8 cellular contexts compared by ENCODE assay signal in the genomic region with DNA sequence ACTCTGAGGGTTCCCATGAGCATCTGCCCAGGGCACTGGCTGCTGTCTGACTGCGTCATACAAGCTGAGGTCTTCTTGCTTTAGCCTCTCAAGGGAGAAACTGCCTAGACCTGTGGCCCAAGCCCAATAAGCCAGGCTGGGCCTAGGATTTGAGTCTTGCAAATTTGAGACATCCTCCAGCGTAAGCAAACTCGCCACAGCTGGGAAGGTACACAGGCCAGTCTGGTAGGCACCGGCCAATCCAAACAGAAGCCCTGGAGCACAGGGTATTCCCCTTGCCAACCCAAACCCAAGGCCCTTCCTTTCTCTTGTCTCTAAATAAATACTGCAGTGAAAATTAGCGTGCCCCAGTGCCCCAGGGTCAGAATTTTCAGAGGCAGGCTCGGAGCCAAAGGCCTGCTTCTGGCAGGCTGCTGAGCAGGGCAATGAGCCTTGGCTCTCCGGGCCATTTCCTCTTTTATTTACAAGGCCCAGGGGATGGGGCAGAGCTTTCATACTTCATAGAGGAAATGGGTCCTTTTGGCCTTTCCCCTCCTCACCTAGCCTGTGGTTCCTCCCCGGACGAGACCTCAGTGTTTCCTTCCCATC. TPM values are rescaled to one million over a fixed set of nuclear protein-coding genes. Genes with fewer than 3 reads are reported as not detected.
DNase-seq lines count a peak whose midpoint lies in the region; ATAC-seq, FAIRE-seq and TF ChIP-seq lines count a peak whose summit lies in the region.

No MANE protein-coding gene starts in this region.

- peaks cover 64% of the 10 kb centered on the region for H3K4me1 ChIP-seq in BLaER1
- H3K4me1 ChIP-seq in esophagus (ENCODE audit: control insufficient read depth in 2 of 2, insufficient read depth in 2 of 2, low read length in 1 of 2): no peaks in the 10 kb centered on the region
- peaks cover 12 to 24% (median 19%) of the 10 kb centered on the region in 3 donors for H3K4me1 ChIP-seq in pancreas

- H3K4me2 ChIP-seq in BLaER1: peak overlapping the region; percentile 68

- intact Hi-C loops in pancreas (cut with DNase I): loop anchor here in 2 of 3 donors (10.0 kb wide), 2 partner anchors 188 to 248 kb away; partner anchors contain the start of gene ST3GAL5 (in 1 of the 2)

- H3K9me3 ChIP-seq in BLaER1 (no peaks in the 10 kb centered on the region), esophagus (ENCODE audit: control insufficient read depth in 2 of 2, insufficient read depth in 1 of 2, low read depth in 1 of 2, low read length in 1 of 2) (no peaks in the 10 kb centered on the region), pancreas (no peaks in the 10 kb centered on the region)

- FAIRE-seq in pancreas (lab: Jason Lieb, UNC): no peak

- peak; percentile 74 for ATAC-seq in GM21423 (IDR thresholded peaks at IDR 0.05; ENCODE audit: unreplicated experiment)
- ATAC-seq in pancreas: peak; percentile 95 to 97 (median 96)
- no peak for ATAC-seq in HG03520 (IDR thresholded peaks at IDR 0.05; ENCODE audit: unreplicated experiment)

- H3K4me3 ChIP-seq in BLaER1 (no peak overlapping the region), esophagus (ENCODE audit: low read depth in 1 of 2, low read length in 2 of 2) (no peak overlapping the region), pancreas (no peak overlapping the region)

- H3K27ac ChIP-seq in BLaER1 (peak overlapping the region; percentile 58), esophagus (ENCODE audit: low read depth in 2 of 2, low read length in 1 of 2) (peak overlapping the region; percentile 29 to 47), pancreas (peak overlapping the region; percentile 42 to 75 (median 56))

- H3K36me3 ChIP-seq in BLaER1 (peaks cover 93% of the 10 kb centered on the region), esophagus (ENCODE audit: control insufficient read depth in 2 of 2, insufficient read depth in 2 of 2, low read length in 1 of 2) (peaks cover 30 to 38% of the 10 kb centered on the region in 2 donors), pancreas (peaks cover 0 to 16% (median 13%) of the 10 kb centered on the region in 3 donors)

- no peaks in the 10 kb centered on the region for H3K27me3 ChIP-seq in BLaER1
- H3K27me3 ChIP-seq in esophagus (ENCODE audit: control insufficient read depth in 1 of 2, insufficient read depth in 2 of 2, low read length in 2 of 2): no peaks in the 10 kb centered on the region
- H3K27me3 ChIP-seq in pancreas: no peaks in the 10 kb centered on the region

- peak overlapping the region; percentile 48 for H3K9ac ChIP-seq in BLaER1

- DNase-seq in NOMO-1 treated with dmso at 0.1 percent for 144 hours (lab: John Stamatoyannopoulos, UW; ENCODE audit: unreplicated experiment): peak; percentile 3
- peak; percentile 74 to 91 (median 88) for DNase-seq in pancreas
- no peak for DNase-seq in AML-193 (lab: John Stamatoyannopoulos, UW)
- no peak for DNase-seq in stimulated activated CD4-positive, alpha-beta T cell treated with anti-CD3 and anti-CD28 coated beads, Interleukin-15, amount 100 ng/mL, for 24 hours

- peaks cover 13% of the 10 kb centered on the region for H4K20me1 ChIP-seq in BLaER1

- TF ChIP-seq CTCF in pancreas (IDR thresholded peaks at IDR 0.05): no peak

- 27 to 28% methylated on average over 9 of the region's 9 CpGs for WGBS in esophagus, 2 donors
- 10 to 12% methylated on average over 9 of the region's 9 CpGs for WGBS in pancreas, 2 donors

RNA-seq across cellular contexts. Expression of gene POLR1A, which starts 33.3 kb away (rescaled TPM):
- polyA plus RNA-seq in esophagus (1 to 10 TPM; 4.2 to 4.8 TPM), pancreas (1 to 10 TPM; 3.9 to 5.0 TPM)
- 10 to 100 TPM in 4 of 6 donors, 1 to 10 TPM in 2; 8.6 to 19.0 (median 15.3) TPM for total RNA-seq in pancreas

RNA-seq across cellular contexts. Expression of gene PTCD3, which starts 33.7 kb away (rescaled TPM):
- polyA plus RNA-seq in esophagus (10 to 100 TPM; 20.1 to 21.7 TPM), pancreas (10 to 100 TPM; 15.8 to 32.1 TPM)
- 10 to 100 TPM; 24.1 to 42.7 (median 30.4) TPM for total RNA-seq in pancreas

Comparison
In these comparisons a context has a peak if more than half of its experiments do, and no peak if none do; other contexts are left out.
1. DNase-seq: peak in NOMO-1 treated with dmso at 0.1 percent for 144 hours (single experiment) and pancreas (6 of 6); none in AML-193 (0 of 2) and stimulated activated CD4-positive, alpha-beta T cell treated with anti-CD3 and anti-CD28 coated beads, Interleukin-15, amount 100 ng/mL, for 24 hours (single experiment).
2. Peak in every context shown above with its lines, with median percentiles within 50 percentile points of each other: H3K27ac ChIP-seq.